ENCODE assay signal across 8 cellular contexts in the genomic region with DNA sequence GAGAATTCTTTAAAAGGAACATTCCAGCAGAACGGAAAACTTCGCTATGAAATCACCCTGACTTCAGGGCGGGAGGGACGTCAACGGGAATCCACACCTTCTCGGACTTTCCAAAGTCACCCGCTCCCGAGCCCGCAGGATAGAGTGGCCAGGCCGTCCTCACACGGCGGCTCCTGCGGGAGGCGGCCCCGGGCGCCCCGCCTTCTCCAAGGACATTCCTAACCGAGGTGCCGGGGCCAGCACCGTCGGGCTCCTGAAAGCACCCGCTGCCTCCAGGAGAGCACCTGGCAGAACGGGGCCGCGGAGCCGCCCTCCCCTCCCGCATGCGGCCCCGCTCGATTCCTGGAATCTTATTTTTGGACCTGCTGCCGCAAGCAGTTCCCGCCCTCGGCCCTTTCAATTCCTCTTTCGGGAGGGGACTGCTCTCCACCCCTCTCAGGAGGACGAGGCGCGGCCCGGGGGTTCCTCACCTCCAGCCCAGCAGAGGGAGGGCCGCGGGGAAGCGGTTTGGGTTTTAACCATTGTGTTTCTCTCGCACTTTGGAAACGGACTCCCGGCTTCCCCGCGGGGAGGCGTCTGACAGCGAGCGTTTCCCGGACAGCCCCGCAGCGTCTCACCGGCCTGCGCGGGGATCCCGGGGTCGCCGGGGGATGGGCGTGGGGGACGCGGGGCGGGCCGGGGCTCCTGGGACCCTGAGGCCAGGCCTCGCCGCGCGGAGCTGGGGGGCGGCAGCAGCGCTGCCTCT. TPM values are rescaled to one million over a fixed set of nuclear protein-coding genes. Genes with fewer than 3 reads are reported as not detected.
DNase-seq lines count a peak whose midpoint lies in the region; ATAC-seq and TF ChIP-seq lines count a peak whose summit lies in the region.

No MANE protein-coding gene starts in this region.

- H3K36me3 ChIP-seq in BLaER1 (no peaks in the 10 kb centered on the region), H7 (replicated peaks; ENCODE audit: control insufficient read depth, insufficient read depth, low read length) (no peaks in the 10 kb centered on the region), mucosa of stomach (ENCODE audit: control insufficient read depth, insufficient read depth, low read length) (no peaks in the 10 kb centered on the region), uterus (no peaks in the 10 kb centered on the region)

- ATAC-seq in T-helper 17 cell (no peak), esophagus mucosa (peak; percentile 29), HG03135 (IDR thresholded peaks at IDR 0.05; ENCODE audit: unreplicated experiment) (no peak)

- H4K20me1 ChIP-seq in BLaER1: peaks cover 57% of the 10 kb centered on the region

- no peak overlapping the region for H3K27ac Mint-ChIP-seq in T-helper 17 cell

- intact Hi-C loops in uterus (cut with DNase I; ENCODE audit: low total_unique reads): no loop called here

- H3K27ac ChIP-seq in BLaER1 (no peak overlapping the region), uterus (peak overlapping the region; percentile 87 to 97)

- H3K27me3 ChIP-seq in BLaER1 (peaks cover 63% of the 10 kb centered on the region), H7 (ENCODE audit: control insufficient read depth, insufficient read depth, low read length) (peaks cover 19% of the 10 kb centered on the region), mucosa of stomach (ENCODE audit: control insufficient read depth, insufficient read depth, low read length) (peaks cover 6% of the 10 kb centered on the region), uterus (no peaks in the 10 kb centered on the region)

- TF ChIP-seq CTCF in uterus (IDR thresholded peaks at IDR 0.05): no peak

- peaks cover 16% of the 10 kb centered on the region; the same call in 1 of the 2 replicates for H3K9me3 ChIP-seq in BLaER1
- no peaks in the 10 kb centered on the region for H3K9me3 ChIP-seq in T-helper 17 cell (ENCODE audit: control insufficient read depth, low read length, poor library complexity, severe bottlenecking)
- H3K9me3 ChIP-seq in mucosa of stomach (ENCODE audit: control insufficient read depth, low read length): no peaks in the 10 kb centered on the region
- H3K9me3 ChIP-seq in uterus: no peaks in the 10 kb centered on the region

- peak overlapping the region; percentile 99 for H3K4me2 ChIP-seq in BLaER1

- H3K4me1 ChIP-seq in BLaER1: peaks cover 24% of the 10 kb centered on the region
- H3K4me1 ChIP-seq in mucosa of stomach (ENCODE audit: control insufficient read depth, insufficient read depth, low read length): peaks cover 44% of the 10 kb centered on the region
- peaks cover 0 to 17% of the 10 kb centered on the region in 2 donors for H3K4me1 ChIP-seq in uterus

- peak overlapping the region; percentile 83 for H3K4me3 Mint-ChIP-seq in T-helper 17 cell

- peak; percentile 89 for DNase-seq in H7
- no peak for DNase-seq in T-helper 17 cell
- peak in 1 of 2 donors; percentile 59 for DNase-seq in uterus
- no peak for DNase-seq in GOT3 (lab: John Stamatoyannopoulos, UW)

- H3K4me1 Mint-ChIP-seq in T-helper 17 cell: peaks cover 14% of the 10 kb centered on the region

- no peak for TF ChIP-seq POLR2A in uterus (IDR thresholded peaks at IDR 0.05)

- H3K4me3 ChIP-seq in BLaER1 (peak overlapping the region; percentile 71), H7 (ENCODE audit: insufficient read depth, low read depth, low read length) (peak overlapping the region; percentile 60), mucosa of stomach (ENCODE audit: low read length) (peak overlapping the region; percentile 14), uterus (peak overlapping the region; percentile 38 to 80)

- no peaks in the 10 kb centered on the region for H3K36me3 Mint-ChIP-seq in T-helper 17 cell (ENCODE audit: low read depth)

- H3K9ac ChIP-seq in BLaER1 (peak overlapping the region; percentile 34; the same call in 1 of the 2 replicates), mucosa of stomach (ENCODE audit: low read length) (peak overlapping the region; percentile 69)

- H3K27me3 Mint-ChIP-seq in T-helper 17 cell: peaks cover 39% of the 10 kb centered on the region

RNA-seq across cellular contexts. Expression of a gene that starts 0.9 kb away (rescaled TPM):
- total RNA-seq in H7 (2014; rRNA removed; shearing (Covaris generic)): 9.1 and 15.1 TPM in 2 replicates
- total RNA-seq in T-helper 17 cell: 1 to 10 TPM; 2.2 to 3.8 TPM
- 34.8 TPM for total RNA-seq in esophagus mucosa
- total RNA-seq in uterus: 100 to 1,000 TPM; 128 to 287 (median 199) TPM

Comparison
In these comparisons a context has a peak if more than half of its experiments do, and no peak if none do; other contexts are left out.
1. H3K4me3 ChIP-seq: peak in every context shown above with its lines; median percentile 71 in BLaER1; 60 in H7; 59 in uterus; 14 in mucosa of stomach.